15 cellular contexts compared by ENCODE assay signal in genomic region chr4:112270643-112271484, GRCh38. TPM values are rescaled to one million over a fixed set of nuclear protein-coding genes. Genes with fewer than 3 reads are reported as not detected.
DNase-seq lines count a peak whose midpoint lies in the region; ATAC-seq and TF ChIP-seq lines count a peak whose summit lies in the region.
"Had no signal": no experiment of that assay in that cellular context is flagged by ENCODE, and none has a peak within 500 bp of the region (broad histone marks: within the 10 kb centered on the region; RNA-seq: fewer than 3 reads in every experiment).

No MANE protein-coding gene starts in this region.

- H3K4me1 Mint-ChIP-seq in activated naive CD4-positive, alpha-beta T cell treated with anti-CD3 and anti-CD28 coated beads for 36 hours (ENCODE audit: low read depth): peaks cover 64% of the 10 kb centered on the region
- peaks cover 9% of the 10 kb centered on the region for H3K4me1 Mint-ChIP-seq in activated naive CD4-positive, alpha-beta T cell treated with anti-CD3 and anti-CD28 coated beads, Interleukin-2, amount 10 ng/mL, durations not matched to agents 7 days and 5 days
- peaks cover 59% of the 10 kb centered on the region for H3K4me1 Mint-ChIP-seq in stimulated activated naive CD8-positive, alpha-beta T cell treated with anti-CD3 and anti-CD28 coated beads, Interleukin-15, Interleukin-2, amounts not matched to agents 100 ng/mL and 50 ng/mL, for 24 hours (ENCODE audit: low read depth)

- POLR2A ChIA-PET in PC-3 (lab: Charles Lee; ENCODE audit: unreplicated experiment): no interaction called here

- H3K9me2 ChIP-seq in PC-3 (replicated peaks; ENCODE audit: low read length): no peaks in the 10 kb centered on the region

- H3K4me3 Mint-ChIP-seq in activated naive CD4-positive, alpha-beta T cell treated with anti-CD3 and anti-CD28 coated beads for 36 hours: no peak overlapping the region
- H3K4me3 Mint-ChIP-seq in activated naive CD4-positive, alpha-beta T cell treated with anti-CD3 and anti-CD28 coated beads, Interleukin-2, amount 10 ng/mL, durations not matched to agents 7 days and 5 days: no peak overlapping the region
- no peak overlapping the region for H3K4me3 Mint-ChIP-seq in stimulated activated naive CD8-positive, alpha-beta T cell treated with anti-CD3 and anti-CD28 coated beads, Interleukin-15, Interleukin-2, amounts not matched to agents 100 ng/mL and 50 ng/mL, for 24 hours

- H2AFZ ChIP-seq in PC-3 (ENCODE audit: low read length): no peak overlapping the region

- no peaks in the 10 kb centered on the region for H3K79me2 ChIP-seq in PC-3 (ENCODE audit: low read length)

- no peak overlapping the region for H3K4me2 ChIP-seq in PC-3 (ENCODE audit: low read length)
- H3K4me2 ChIP-seq: BLaER1 treated with 17β-estradiol and CSF1 and Interleukin-3, amounts not matched to agents 10 nM and 100 nM had no signal

- H3K4me3 ChIP-seq in PC-3 (ENCODE audit: low read length): no peak overlapping the region
- H3K4me3 ChIP-seq: BLaER1 treated with 17β-estradiol and CSF1 and Interleukin-3, amounts not matched to agents 10 nM and 100 nM; gastrocnemius medialis; ovary; SJCRH30; transverse colon had no signal

- H3K9ac ChIP-seq in PC-3 (ENCODE audit: low read length): no peak overlapping the region
- H3K9ac ChIP-seq: BLaER1 treated with 17β-estradiol and CSF1 and Interleukin-3, amounts not matched to agents 10 nM and 100 nM had no signal

- BruUV-seq in PC-3 (replicated peaks; lab: Mats Ljungman, UMichigan): TSS peak; percentile 88

- no peaks in the 10 kb centered on the region for H3F3A ChIP-seq in PC-3 (ENCODE audit: low read length, unreplicated experiment)

- H3K27me3 Mint-ChIP-seq in activated naive CD4-positive, alpha-beta T cell treated with anti-CD3 and anti-CD28 coated beads for 36 hours (ENCODE audit: low read depth): no peaks in the 10 kb centered on the region
- H3K27me3 Mint-ChIP-seq in activated naive CD4-positive, alpha-beta T cell treated with anti-CD3 and anti-CD28 coated beads, Interleukin-2, amount 10 ng/mL, durations not matched to agents 7 days and 5 days: no peaks in the 10 kb centered on the region
- H3K27me3 Mint-ChIP-seq in stimulated activated naive CD8-positive, alpha-beta T cell treated with anti-CD3 and anti-CD28 coated beads, Interleukin-15, Interleukin-2, amounts not matched to agents 100 ng/mL and 50 ng/mL, for 24 hours: no peaks in the 10 kb centered on the region

- no peak for DNase-seq in activated naive CD4-positive, alpha-beta T cell treated with anti-CD3 and anti-CD28 coated beads for 36 hours
- DNase-seq in activated naive CD4-positive, alpha-beta T cell treated with anti-CD3 and anti-CD28 coated beads, Interleukin-2, amount 10 ng/mL, durations not matched to agents 7 days and 5 days: no peak
- DNase-seq in PC-3 (peak; percentile 59), epithelial cell of prostate (ENCODE audit: low read depth, low spot score) (peak; percentile 46), GF-D8 (lab: John Stamatoyannopoulos, UW) (no peak)
- no peak for DNase-seq in activated effector memory CD4-positive, alpha-beta T cell treated with anti-CD3 and anti-CD28 coated beads, Interleukin-2, amount 50 U/mL, for 16 hours
- DNase-seq: activated CD4-positive, alpha-beta T cell treated with anti-CD3 and anti-CD28 coated beads, Interleukin-2, amount 50 U/mL, for 48 hours; gastrocnemius medialis; ovary; SJCRH30; stimulated activated CD4-positive, alpha-beta T cell treated with anti-CD3 and anti-CD28 coated beads, Interleukin-4, amount 100 ng/mL, for 4 hours; transverse colon had no signal

- H3K27me3 ChIP-seq in PC-3 (ENCODE audit: low read length): no peaks in the 10 kb centered on the region
- H3K27me3 ChIP-seq: BLaER1 treated with 17β-estradiol and CSF1 and Interleukin-3, amounts not matched to agents 10 nM and 100 nM; gastrocnemius medialis; ovary; SJCRH30; transverse colon had no signal

- H3K36me3 ChIP-seq in PC-3 (ENCODE audit: low read depth, low read length): peaks cover 19% of the 10 kb centered on the region
- H3K36me3 ChIP-seq: gastrocnemius medialis, ovary had no signal

- peak overlapping the region; percentile 35 for H3K27ac ChIP-seq in PC-3 (ENCODE audit: low read length)
- H3K27ac ChIP-seq in epithelial cell of prostate: peak overlapping the region; percentile 96
- H3K27ac ChIP-seq: gastrocnemius medialis, ovary, SJCRH30, transverse colon had no signal

- peaks cover 21% of the 10 kb centered on the region for H3K36me3 Mint-ChIP-seq in activated naive CD4-positive, alpha-beta T cell treated with anti-CD3 and anti-CD28 coated beads for 36 hours (ENCODE audit: low read depth)
- H3K36me3 Mint-ChIP-seq in activated naive CD4-positive, alpha-beta T cell treated with anti-CD3 and anti-CD28 coated beads, Interleukin-2, amount 10 ng/mL, durations not matched to agents 7 days and 5 days: peaks cover 27% of the 10 kb centered on the region
- H3K36me3 Mint-ChIP-seq in stimulated activated naive CD8-positive, alpha-beta T cell treated with anti-CD3 and anti-CD28 coated beads, Interleukin-15, Interleukin-2, amounts not matched to agents 100 ng/mL and 50 ng/mL, for 24 hours (ENCODE audit: low read depth): peaks cover 41% of the 10 kb centered on the region

- CTCF ChIA-PET in activated naive CD4-positive, alpha-beta T cell treated with anti-CD3 and anti-CD28 coated beads for 36 hours (lab: Charles Lee): interaction anchor here (0.6 to 1.6 kb wide), 3 partner anchors 9 to 104 kb away, joined by 3 to 7 read pairs (median 5); no protein-coding TSS in a partner anchor
- CTCF ChIA-PET in activated naive CD4-positive, alpha-beta T cell treated with anti-CD3 and anti-CD28 coated beads, Interleukin-2, amount 10 ng/mL, durations not matched to agents 7 days and 5 days (lab: Charles Lee): interaction anchor here (0.8 to 1.2 kb wide), 2 partner anchors 15 to 38 kb away, joined by 3 read pairs; partner anchors contain the start of gene TIFA
- CTCF ChIA-PET in PC-3 (lab: Charles Lee): no interaction called here

- no peak for TF ChIP-seq CTCF in PC-3 (conservative IDR thresholded peaks at IDR 0.05; ENCODE audit: low read depth, low read length)

- no peaks in the 10 kb centered on the region for H3K9me3 ChIP-seq in PC-3 (ENCODE audit: low read length)
- H3K9me3 ChIP-seq: BLaER1 treated with 17β-estradiol and CSF1 and Interleukin-3, amounts not matched to agents 10 nM and 100 nM; gastrocnemius medialis; ovary; SJCRH30; transverse colon had no signal

- peak overlapping the region; percentile 84 for H3K27ac Mint-ChIP-seq in activated naive CD4-positive, alpha-beta T cell treated with anti-CD3 and anti-CD28 coated beads for 36 hours
- H3K27ac Mint-ChIP-seq in activated naive CD4-positive, alpha-beta T cell treated with anti-CD3 and anti-CD28 coated beads, Interleukin-2, amount 10 ng/mL, durations not matched to agents 7 days and 5 days: no peak overlapping the region
- H3K27ac Mint-ChIP-seq in stimulated activated naive CD8-positive, alpha-beta T cell treated with anti-CD3 and anti-CD28 coated beads, Interleukin-15, Interleukin-2, amounts not matched to agents 100 ng/mL and 50 ng/mL, for 24 hours: peak overlapping the region; percentile 39

- no peaks in the 10 kb centered on the region for H4K20me1 ChIP-seq in PC-3 (ENCODE audit: low read length)

- no peaks in the 10 kb centered on the region for H3K9me3 Mint-ChIP-seq in activated naive CD4-positive, alpha-beta T cell treated with anti-CD3 and anti-CD28 coated beads for 36 hours
- no peaks in the 10 kb centered on the region for H3K9me3 Mint-ChIP-seq in activated naive CD4-positive, alpha-beta T cell treated with anti-CD3 and anti-CD28 coated beads, Interleukin-2, amount 10 ng/mL, durations not matched to agents 7 days and 5 days
- H3K9me3 Mint-ChIP-seq in stimulated activated naive CD8-positive, alpha-beta T cell treated with anti-CD3 and anti-CD28 coated beads, Interleukin-15, Interleukin-2, amounts not matched to agents 100 ng/mL and 50 ng/mL, for 24 hours: no peaks in the 10 kb centered on the region

- ATAC-seq in PC-3 (peak; percentile 88), GM21717 (IDR thresholded peaks at IDR 0.05; ENCODE audit: unreplicated experiment) (no peak)

- H3K4me1 ChIP-seq in PC-3 (ENCODE audit: insufficient read depth, low read length): peaks cover 11% of the 10 kb centered on the region
- H3K4me1 ChIP-seq: SJCRH30, transverse colon had no signal

- intact Hi-C loops in activated naive CD4-positive, alpha-beta T cell treated with anti-CD3 and anti-CD28 coated beads for 36 hours (cut with micrococcal nuclease): loop anchor here (5.0 to 10.0 kb wide), 2 partner anchors 494 to 1411 kb away; no protein-coding TSS in a partner anchor
- intact Hi-C loops in PC-3 (cut with micrococcal nuclease): no loop called here

RNA-seq across cellular contexts. Expression of gene TIFA, which starts 14.8 kb away (rescaled TPM):
- total RNA-seq in activated naive CD4-positive, alpha-beta T cell treated with anti-CD3 and anti-CD28 coated beads for 36 hours: 10 to 100 TPM; 60.4 to 65.4 TPM
- 9.4 and 12.5 TPM in 2 replicates for total RNA-seq in PC-3 (2014; rRNA removed)

RNA-seq across cellular contexts. Expression of gene ALPK1, which starts 26.3 kb away (rescaled TPM):
- 10 to 100 TPM; 38.8 to 39.9 TPM for total RNA-seq in activated naive CD4-positive, alpha-beta T cell treated with anti-CD3 and anti-CD28 coated beads for 36 hours
- 4.2 and 4.3 TPM in 2 replicates for total RNA-seq in PC-3 (2014; rRNA removed)

RNA-seq across cellular contexts. Expression of gene AP1AR, which starts 39.3 kb away (rescaled TPM):
- 10 to 100 TPM; 14.7 to 15.2 TPM for total RNA-seq in activated naive CD4-positive, alpha-beta T cell treated with anti-CD3 and anti-CD28 coated beads for 36 hours
- 21.3 and 34.6 TPM in 2 replicates for total RNA-seq in PC-3 (2014; rRNA removed)

Comparison
In these comparisons a context has a peak if more than half of its experiments do, and no peak if none do; other contexts are left out.
1. DNase-seq: peak in PC-3 (single experiment) and epithelial cell of prostate (single experiment); none in activated naive CD4-positive, alpha-beta T cell treated with anti-CD3 and anti-CD28 coated beads for 36 hours (single experiment), activated naive CD4-positive, alpha-beta T cell treated with anti-CD3 and anti-CD28 coated beads, Interleukin-2, amount 10 ng/mL, durations not matched to agents 7 days and 5 days (single experiment), activated effector memory CD4-positive, alpha-beta T cell treated with anti-CD3 and anti-CD28 coated beads, Interleukin-2, amount 50 U/mL, for 16 hours (single experiment) and GF-D8 (single experiment).